In genomic region chr10:18340496-18341051, GRCh38 we compare ENCODE assay signal across 13 cellular contexts.
DNase-seq lines count a peak whose midpoint lies in the region; ATAC-seq and TF ChIP-seq lines count a peak whose summit lies in the region.
"Had no signal": no experiment of that assay in that cellular context is flagged by ENCODE, and none has a peak within 500 bp of the region (broad histone marks: within the 10 kb centered on the region; RNA-seq: fewer than 3 reads in every experiment).

No MANE protein-coding gene starts in this region.

- DNase-seq in Caco-2 (no peak), brain microvascular endothelial cell (peak; percentile 31), iris pigment epithelial cell (ENCODE audit: low read depth) (peak; percentile 5), retinal pigment epithelial cell (ENCODE audit: low read depth) (peak; percentile 21), NCI-H2227 (lab: John Stamatoyannopoulos, UW; ENCODE audit: unreplicated experiment) (no peak)
- no peak for DNase-seq in activated T-cell treated with anti-CD3 and anti-CD28 coated beads, Interleukin-2, amount 50 U/mL, for 24 hours
- DNase-seq: activated T-cell treated with anti-CD3 and anti-CD28 coated beads, Interleukin-2, amount 50 U/mL, for 72 hours; CD8-positive, alpha-beta T cell; NCI-H2171 had no signal

- H3K27ac Mint-ChIP-seq in Caco-2 (ENCODE audit: unreplicated experiment), result no peak overlapping the region
- no peak overlapping the region for H3K27ac Mint-ChIP-seq in activated T-cell treated with anti-CD3 and anti-CD28 coated beads, Interleukin-2, amount 50 U/mL, for 24 hours
- H3K27ac Mint-ChIP-seq: activated T-cell treated with anti-CD3 and anti-CD28 coated beads, Interleukin-2, amount 50 U/mL, for 72 hours; CD8-positive, alpha-beta T cell; T-helper 2 cell treated with Interferon-gamma antibody and Interleukin-4, amounts not matched to agents 5 μg/mL and 100 μg/mL, for 36 hours had no signal

- intact Hi-C loops in Caco-2 (cut with micrococcal nuclease; ENCODE audit: unreplicated experiment), result no loop called here

- H3K27me3 Mint-ChIP-seq in Caco-2 (ENCODE audit: insufficient read depth, unreplicated experiment), result peaks cover 10% of the 10 kb centered on the region
- no peaks in the 10 kb centered on the region for H3K27me3 Mint-ChIP-seq in activated T-cell treated with anti-CD3 and anti-CD28 coated beads, Interleukin-2, amount 50 U/mL, for 24 hours

- TF ChIP-seq CTCF in Caco-2 (IDR thresholded peaks at IDR 0.05; ENCODE audit: insufficient read depth in 1 of 2, low read depth in 1 of 2, low read length in 1 of 2, severe bottlenecking in 1 of 2, unreplicated experiment in 1 of 2), result no peak
- no peak for TF ChIP-seq CTCF in brain microvascular endothelial cell (IDR thresholded peaks at IDR 0.05; ENCODE audit: low read depth, low read length, missing control alignments)
- no peak for TF ChIP-seq CTCF in retinal pigment epithelial cell (conservative IDR thresholded peaks at IDR 0.05; ENCODE audit: low read depth, low read length)

- no peak overlapping the region for H3K4me3 ChIP-seq in Caco-2 (ENCODE audit: low read depth, low read length)
- H3K4me3 ChIP-seq in brain microvascular endothelial cell (ENCODE audit: low read depth, low read length), result peak overlapping the region; percentile 31
- peak overlapping the region; percentile 40 for H3K4me3 ChIP-seq in retinal pigment epithelial cell (ENCODE audit: low read length)

- H3K27me3 ChIP-seq in Caco-2 (replicated peaks; ENCODE audit: control insufficient read depth, insufficient read depth, low read length) (no peaks in the 10 kb centered on the region), brain microvascular endothelial cell (replicated peaks) (no peaks in the 10 kb centered on the region)
- H3K27me3 ChIP-seq: neutrophil had no signal

- H3K36me3 ChIP-seq in Caco-2 (ENCODE audit: control insufficient read depth, insufficient read depth, low read length), result no peaks in the 10 kb centered on the region
- no peaks in the 10 kb centered on the region for H3K36me3 ChIP-seq in brain microvascular endothelial cell (replicated peaks)
- H3K36me3 ChIP-seq: neutrophil had no signal

- POLR2A ChIA-PET in Caco-2 (lab: Charles Lee), result no interaction called here

- no peaks in the 10 kb centered on the region for H3K36me3 Mint-ChIP-seq in Caco-2 (ENCODE audit: insufficient read depth, unreplicated experiment)
- H3K36me3 Mint-ChIP-seq in activated T-cell treated with anti-CD3 and anti-CD28 coated beads, Interleukin-2, amount 50 U/mL, for 24 hours (ENCODE audit: low read depth), result no peaks in the 10 kb centered on the region
- H3K36me3 Mint-ChIP-seq: CD8-positive, alpha-beta T cell had no signal

- H3K9me3 ChIP-seq in Caco-2, result no peaks in the 10 kb centered on the region
- H3K9me3 ChIP-seq: neutrophil had no signal

- CTCF ChIA-PET in Caco-2 (lab: Charles Lee), result interaction anchor here (1.1 kb wide), 1 partner anchor 10 kb away, joined by 3 read pairs; no protein-coding TSS in a partner anchor

- peak overlapping the region; percentile 32 for H3K4me3 Mint-ChIP-seq in Caco-2 (ENCODE audit: unreplicated experiment)
- no peak overlapping the region for H3K4me3 Mint-ChIP-seq in activated T-cell treated with anti-CD3 and anti-CD28 coated beads, Interleukin-2, amount 50 U/mL, for 24 hours
- H3K4me3 Mint-ChIP-seq: activated T-cell treated with anti-CD3 and anti-CD28 coated beads, Interleukin-2, amount 50 U/mL, for 72 hours; CD8-positive, alpha-beta T cell; T-helper 2 cell treated with Interferon-gamma antibody and Interleukin-4, amounts not matched to agents 5 μg/mL and 100 μg/mL, for 36 hours had no signal

- H3K4me1 ChIP-seq in Caco-2, result no peaks in the 10 kb centered on the region

- no peak overlapping the region for H3K27ac ChIP-seq in brain microvascular endothelial cell
- H3K27ac ChIP-seq: neutrophil had no signal

- no peaks in the 10 kb centered on the region for H3K9me3 Mint-ChIP-seq in Caco-2 (ENCODE audit: unreplicated experiment)
- H3K9me3 Mint-ChIP-seq in activated T-cell treated with anti-CD3 and anti-CD28 coated beads, Interleukin-2, amount 50 U/mL, for 24 hours, result no peaks in the 10 kb centered on the region
- H3K9me3 Mint-ChIP-seq: activated T-cell treated with anti-CD3 and anti-CD28 coated beads, Interleukin-2, amount 50 U/mL, for 72 hours; CD8-positive, alpha-beta T cell; T-helper 2 cell treated with Interferon-gamma antibody and Interleukin-4, amounts not matched to agents 5 μg/mL and 100 μg/mL, for 36 hours had no signal

- in situ Hi-C loops in brain microvascular endothelial cell (cut with HindIII; ENCODE audit: low pct_ligation_motif_present, low sequenced_read_pairs), result no loop called here

- no peak for TF ChIP-seq POLR2A in GM18505 (IDR thresholded peaks at IDR 0.05; ENCODE audit: borderline replicate concordance, extremely low read depth, insufficient read depth, insufficient read length)

- ATAC-seq in GM18505 (IDR thresholded peaks at IDR 0.05; ENCODE audit: unreplicated experiment) (no peak), GM19395 (IDR thresholded peaks at IDR 0.05; ENCODE audit: unreplicated experiment) (no peak)
- ATAC-seq: activated T-cell treated with anti-CD3 and anti-CD28 coated beads, Interleukin-2, amount 50 U/mL, for 72 hours; CD8-positive, alpha-beta T cell had no signal

- no TSS peak for BruUV-seq in Caco-2 (replicated peaks; lab: Mats Ljungman, UMichigan)

- H3K4me1 Mint-ChIP-seq in Caco-2 (ENCODE audit: low read depth, unreplicated experiment), result peaks cover 6% of the 10 kb centered on the region
- no peaks in the 10 kb centered on the region for H3K4me1 Mint-ChIP-seq in activated T-cell treated with anti-CD3 and anti-CD28 coated beads, Interleukin-2, amount 50 U/mL, for 24 hours (ENCODE audit: low read depth)

Comparison
In these comparisons a context has a peak if more than half of its experiments do, and no peak if none do; other contexts are left out.
1. DNase-seq: peak in brain microvascular endothelial cell (single experiment), iris pigment epithelial cell (single experiment) and retinal pigment epithelial cell (single experiment); none in Caco-2 (0 of 2), NCI-H2227 (single experiment) and activated T-cell treated with anti-CD3 and anti-CD28 coated beads, Interleukin-2, amount 50 U/mL, for 24 hours (single experiment).